ENCODE assay signal across 10 cellular contexts in genomic region chrX:10482262-10482661, GRCh38.
DNase-seq lines count a peak whose midpoint lies in the region; ATAC-seq and TF ChIP-seq lines count a peak whose summit lies in the region.
"Had no signal": no experiment of that assay in that cellular context is flagged by ENCODE, and none has a peak within 500 bp of the region (broad histone marks: within the 10 kb centered on the region; RNA-seq: fewer than 3 reads in every experiment).

No MANE protein-coding gene starts in this region.

- ATAC-seq in GM18505 (IDR thresholded peaks at IDR 0.05; ENCODE audit: unreplicated experiment) (peak; percentile 87), GM21528 (IDR thresholded peaks at IDR 0.05; ENCODE audit: low FRiP score, unreplicated experiment) (peak; percentile 78), HG03457 (IDR thresholded peaks at IDR 0.05; ENCODE audit: unreplicated experiment) (peak; percentile 95), left ventricle myocardium superior (peak; percentile 62), left colon (no peak)

- intact Hi-C loops in left ventricle myocardium superior (cut with micrococcal nuclease): loop anchor here (10.0 kb wide), 1 partner anchor 113 kb away; no protein-coding TSS in a partner anchor
- intact Hi-C loops in left colon (cut with DNase I, micrococcal nuclease): no loop called here

- peak; percentile 44 for DNase-seq in left ventricle myocardium superior
- no peak for DNase-seq in left colon
- DNase-seq in mucosa of gallbladder (ENCODE audit: low spot score): no peak
- no peak for DNase-seq in activated CD4-positive, CD25-positive, alpha-beta regulatory T cell treated with anti-CD3 and anti-CD28 coated beads, Interleukin-2, amount 50 U/mL, for 72 hours
- DNase-seq in T-helper 1 cell: no peak
- DNase-seq: H7, nucleus accumbens had no signal

- TF ChIP-seq POLR2A in GM18505 (IDR thresholded peaks at IDR 0.05; ENCODE audit: borderline replicate concordance, extremely low read depth, insufficient read depth, insufficient read length): no peak
